8 cellular contexts compared by ENCODE assay signal in the genomic region with DNA sequence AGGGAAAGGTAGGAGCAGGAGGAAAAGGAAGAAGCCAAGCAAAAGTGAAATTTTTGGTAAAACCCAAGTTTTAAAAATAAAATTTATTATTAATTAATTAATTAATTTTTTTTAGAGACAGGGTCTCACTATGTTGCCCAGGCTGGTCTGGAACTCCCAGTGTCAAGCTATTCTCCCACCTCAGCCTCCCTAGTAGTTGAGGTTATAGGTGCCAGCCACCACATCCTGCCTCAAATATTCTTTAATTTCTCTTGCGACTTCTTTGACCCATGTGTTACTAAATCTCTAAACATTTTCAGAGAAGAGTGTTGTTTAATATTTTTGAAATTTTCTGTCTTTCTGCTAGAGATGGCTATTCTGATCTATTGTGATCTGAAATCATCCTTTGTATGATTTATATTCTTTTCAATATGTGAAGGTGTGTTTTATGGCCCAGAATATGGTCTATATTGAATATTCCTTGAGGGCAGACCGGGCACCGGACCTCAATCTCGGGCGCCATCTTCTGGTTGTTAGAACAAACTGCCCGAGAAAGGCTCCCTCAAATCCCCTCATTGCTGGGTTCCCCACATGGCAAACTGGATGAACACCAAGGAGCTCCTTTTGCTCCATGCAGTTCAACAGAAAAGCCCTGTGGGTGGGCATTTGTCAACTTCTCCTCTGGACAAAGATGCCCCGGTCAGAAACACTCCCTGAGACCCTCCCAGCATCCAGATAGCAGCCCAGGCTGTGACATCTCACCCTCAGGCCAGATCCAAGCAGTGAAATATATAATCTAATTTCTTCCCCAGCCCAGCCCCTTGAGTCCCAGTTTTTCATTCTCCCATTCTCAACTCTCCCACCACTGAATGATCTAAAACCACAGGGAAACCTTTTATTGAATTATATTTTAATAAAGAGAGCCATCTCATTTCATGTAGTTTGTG.
A peak's percentile ranks its signal among the peaks of the same experiment; 100 is the strongest.
DNase-seq lines count a peak whose midpoint lies in the region; TF ChIP-seq lines count a peak whose summit lies in the region.

No MANE protein-coding gene starts in this region.

- H3K9me2 ChIP-seq in OCI-LY7 (ENCODE audit: insufficient read depth, low read length): no peaks in the 10 kb centered on the region

- H2AFZ ChIP-seq in OCI-LY7 (ENCODE audit: low read length): no peak overlapping the region

- no TSS peak for BruUV-seq in OCI-LY7 (replicated peaks; lab: Mats Ljungman, UMichigan)

- no peaks in the 10 kb centered on the region for H3K9me3 ChIP-seq in OCI-LY7 (ENCODE audit: low read length)

- no peaks in the 10 kb centered on the region for H3K36me3 ChIP-seq in OCI-LY7 (ENCODE audit: insufficient read depth, low read length)

- CTCF ChIA-PET in OCI-LY7 (lab: Charles Lee; ENCODE audit: unreplicated experiment): interaction anchor here (0.6 to 0.7 kb wide), 2 partner anchors 13 to 148 kb away, joined by 3 to 4 read pairs; no protein-coding TSS in a partner anchor

- POLR2A ChIA-PET in OCI-LY7 (lab: Charles Lee): interaction anchor here (1.1 to 1.2 kb wide), 2 partner anchors 18 to 149 kb away, joined by 3 to 4 read pairs; no protein-coding TSS in a partner anchor

- no peaks in the 10 kb centered on the region for H3K79me2 ChIP-seq in OCI-LY7 (ENCODE audit: insufficient read depth, low read depth, low read length)

- peak; percentile 91 for TF ChIP-seq CTCF in OCI-LY7 (conservative IDR thresholded peaks at IDR 0.05; ENCODE audit: low read length)

- no peak overlapping the region for H3K27ac ChIP-seq in OCI-LY7 (ENCODE audit: low read depth, low read length, poor library complexity, severe bottlenecking)

- peak; percentile 28 for DNase-seq in NK-92 treated with Interleukin-12 subunit alpha and Interleukin-12 subunit beta, amount 100 ng/mL, for 24 hours (lab: John Stamatoyannopoulos, UW)
- DNase-seq in NK-92 (lab: John Stamatoyannopoulos, UW; ENCODE audit: unreplicated experiment) (no peak), HuH-7.5 (ENCODE audit: low spot score) (peak; percentile 39), OCI-LY7 (ENCODE audit: low spot score) (peak; percentile 68), amniotic stem cell (lab: John Stamatoyannopoulos, UW) (peak; percentile 18), iPS-NIHi11 (ENCODE audit: low spot score) (peak; percentile 71)
- peak; percentile 12 to 52 (median 22) for DNase-seq in stimulated activated CD4-positive, alpha-beta T cell treated with anti-CD3 and anti-CD28 coated beads, Interleukin-12 subunit alpha, Interleukin-12 subunit beta, amount 100 ng/mL, for 48 hours (ENCODE audit: low read depth in 2 of 3, low spot score in 1 of 3)
- DNase-seq in stimulated activated naive CD4-positive, alpha-beta T cell treated with Interleukin-2 at 50 U/mL for 16 hours (lab: John Stamatoyannopoulos, UW): no peak

- H3K4me2 ChIP-seq in OCI-LY7 (ENCODE audit: low read length): no peak overlapping the region

- intact Hi-C loops in OCI-LY7 (cut with micrococcal nuclease; ENCODE audit: unreplicated experiment): loop anchor here (1.0 kb wide), 2 partner anchors 124 to 209 kb away; partner anchors contain the start of gene PRDM4

- H3K4me1 ChIP-seq in OCI-LY7 (ENCODE audit: insufficient read depth, low read length, poor library complexity, severe bottlenecking): no peaks in the 10 kb centered on the region

- no peak overlapping the region for H3K4me3 ChIP-seq in OCI-LY7 (ENCODE audit: low read depth, low read length, poor library complexity, severe bottlenecking)

- H4K20me1 ChIP-seq in OCI-LY7 (ENCODE audit: insufficient read depth, low read length): no peaks in the 10 kb centered on the region

Comparison
In these comparisons a context has a peak if more than half of its experiments do, and no peak if none do; other contexts are left out.
1. DNase-seq: peak in NK-92 treated with Interleukin-12 subunit alpha and Interleukin-12 subunit beta, amount 100 ng/mL, for 24 hours (single experiment), HuH-7.5 (single experiment), OCI-LY7 (single experiment), amniotic stem cell (single experiment), iPS-NIHi11 (single experiment) and stimulated activated CD4-positive, alpha-beta T cell treated with anti-CD3 and anti-CD28 coated beads, Interleukin-12 subunit alpha, Interleukin-12 subunit beta, amount 100 ng/mL, for 48 hours (3 of 3); none in NK-92 (single experiment) and stimulated activated naive CD4-positive, alpha-beta T cell treated with Interleukin-2 at 50 U/mL for 16 hours (single experiment).